ENCODE assay signal across 8 cellular contexts in genomic region chr19:54189668-54190502, GRCh38. TPM values are rescaled to one million over a fixed set of nuclear protein-coding genes. Genes with fewer than 3 reads are reported as not detected.
DNase-seq lines count a peak whose midpoint lies in the region; ATAC-seq, FAIRE-seq and TF ChIP-seq lines count a peak whose summit lies in the region.

No MANE protein-coding gene starts in this region.

- H3K27me3 ChIP-seq in adipocyte (replicated peaks; ENCODE audit: control insufficient read depth, insufficient read depth, low read length) (no peaks in the 10 kb centered on the region), ovary (no peaks in the 10 kb centered on the region), thyroid gland (no peaks in the 10 kb centered on the region)

- TF ChIP-seq CTCF in ovary (IDR thresholded peaks at IDR 0.05) (peak in 1 of 3 donors; percentile 4), thyroid gland (IDR thresholded peaks at IDR 0.05) (no peak)

- DNase-seq in GM12891 (ENCODE audit: insufficient read length, low spot score): peak; percentile 70
- DNase-seq in NCI-H1417 treated with DMSO at 0.1 percent for 48 hours (lab: John Stamatoyannopoulos, UW): peak; percentile 94
- peak; percentile 98 to 99 for DNase-seq in SW 1271 (lab: John Stamatoyannopoulos, UW)
- peak; percentile 100 for DNase-seq in adipocyte (ENCODE audit: low read depth)
- DNase-seq in Right ventricle myocardium superior: peak; percentile 100
- peak; percentile 100 for DNase-seq in ovary
- DNase-seq in thyroid gland: peak; percentile 100

- H3K36me3 ChIP-seq in adipocyte (ENCODE audit: control insufficient read depth, insufficient read depth, low read length, severe bottlenecking): peaks cover 10% of the 10 kb centered on the region
- no peaks in the 10 kb centered on the region for H3K36me3 ChIP-seq in ovary
- H3K36me3 ChIP-seq in thyroid gland: peaks cover 0 to 9% of the 10 kb centered on the region in 2 donors

- peak; percentile 100 for FAIRE-seq in GM12891 (lab: Jason Lieb, UNC)

- H3K4me1 ChIP-seq in adipocyte (ENCODE audit: control insufficient read depth, insufficient read depth, low read length) (peaks cover 18% of the 10 kb centered on the region), ovary (ENCODE audit: insufficient read depth) (peaks cover 6% of the 10 kb centered on the region), thyroid gland (peaks cover 18 to 19% of the 10 kb centered on the region in 2 donors)

- H3K4me3 ChIP-seq in adipocyte (ENCODE audit: low read length) (peak overlapping the region; percentile 91), ovary (peak overlapping the region; percentile 80), thyroid gland (replicated peaks in 1 of 3) (peak overlapping the region; percentile 19 to 94 (median 58))

- WGBS in ovary, 3 donors: 0 to 1% (median 1%) methylated on average over 56 to 71 of the region's 71 CpGs
- WGBS in thyroid gland, 2 donors: 1 to 2% methylated on average over 25 to 50 of the region's 71 CpGs

- H3K9me3 ChIP-seq in adipocyte (ENCODE audit: control insufficient read depth, low read length) (no peaks in the 10 kb centered on the region), ovary (no peaks in the 10 kb centered on the region), thyroid gland (no peaks in the 10 kb centered on the region)

- ATAC-seq in HG02798 (IDR thresholded peaks at IDR 0.05; ENCODE audit: poor library complexity, unreplicated experiment) (peak; percentile 54), Right ventricle myocardium superior (ENCODE audit: poor library complexity) (peak; percentile 82)

- peak; percentile 43 for TF ChIP-seq EP300 in ovary (IDR thresholded peaks at IDR 0.05)

- TF ChIP-seq POLR2A in GM12891 (IDR thresholded peaks at IDR 0.05; ENCODE audit: low read depth, low read length) (peak; percentile 79; the same call in 1 of the 2 replicates), ovary (IDR thresholded peaks at IDR 0.05) (peak; percentile 95), thyroid gland (IDR thresholded peaks at IDR 0.05) (peak in 1 of 2 donors; percentile 71)

- H3K27ac ChIP-seq in ovary (peak overlapping the region; percentile 96 to 100), thyroid gland (peak overlapping the region; percentile 98 to 100 (median 99))

- intact Hi-C loops in Right ventricle myocardium superior (cut with DNase I) (no loop called here), ovary (cut with DNase I) (loop anchor here in 1 of 4 donors (1.0 kb wide), 1 partner anchor 19 kb away; no protein-coding TSS in a partner anchor), thyroid gland (cut with DNase I) (no loop called here)

- H3K9ac ChIP-seq in adipocyte (ENCODE audit: low read length): peak overlapping the region; percentile 96

TF ChIP-seq in GM12891, 5 proteins besides CTCF, POLR2A, EP300 and RAD21:
- TF ChIP-seq POU2F2 (IDR thresholded peaks at IDR 0.05; ENCODE audit: low read depth, low read length) (no peak), POLR2AphosphoS5 (IDR thresholded peaks at IDR 0.05; ENCODE audit: low read depth, low read length) (peak; percentile 84), TAF1 (IDR thresholded peaks at IDR 0.05; ENCODE audit: low read depth, low read length) (peak; percentile 41; the same call in 1 of the 2 replicates), SPI1 (IDR thresholded peaks at IDR 0.05; ENCODE audit: low read depth, low read length) (peak; percentile 45), PAX5 (IDR thresholded peaks at IDR 0.05; ENCODE audit: insufficient read depth, low read length, severe bottlenecking) (no peak)

RNA-seq across cellular contexts. Expression of gene MBOAT7, which starts 0.5 kb away (rescaled TPM):
- 29.5 TPM for polyA plus RNA-seq in GM12891 (2012; ENCODE audit: low read depth, missing spikeins)
- total RNA-seq in Right ventricle myocardium superior (12.7 TPM), ovary (100 to 1,000 TPM in 1 of 7 donors, 10 to 100 TPM in 6; 41.8 to 105 (median 56.8) TPM), thyroid gland (100 to 1,000 TPM in 1 of 4 donors, 10 to 100 TPM in 3; 47.3 to 101 (median 69.0) TPM)
- 10 to 100 TPM; 41.0 to 51.3 TPM for polyA plus RNA-seq in ovary

RNA-seq across cellular contexts. Expression of gene TSEN34, which starts 1.2 kb away (rescaled TPM):
- polyA plus RNA-seq in GM12891 (2012; ENCODE audit: low read depth, missing spikeins): 13.9 TPM
- 14.3 TPM for total RNA-seq in Right ventricle myocardium superior
- 10 to 100 TPM; 47.3 to 98.8 (median 56.2) TPM for total RNA-seq in ovary
- polyA plus RNA-seq in ovary: 10 to 100 TPM; 12.5 to 71.9 TPM
- 100 to 1,000 TPM in 1 of 4 donors, 10 to 100 TPM in 3; 58.1 to 102 (median 82.0) TPM for total RNA-seq in thyroid gland

RNA-seq across cellular contexts. Expression of gene RPS9, which starts 10.8 kb away (rescaled TPM):
- polyA plus RNA-seq in GM12891 (2012; ENCODE audit: low read depth, missing spikeins): 4,709 TPM
- 651 TPM for total RNA-seq in Right ventricle myocardium superior
- 1,000 to 10,000 TPM; 2,142 to 5,150 (median 2,841) TPM for total RNA-seq in ovary
- polyA plus RNA-seq in ovary: 1,000 to 10,000 TPM in 1 of 2 donors, 100 to 1,000 TPM in 1; 386 to 6,488 TPM
- 1,000 to 10,000 TPM; 1,847 to 2,152 (median 2,039) TPM for total RNA-seq in thyroid gland

RNA-seq across cellular contexts. Expression of gene TMC4, which starts 16.9 kb away (rescaled TPM):
- 0.68 TPM for polyA plus RNA-seq in GM12891 (2012; ENCODE audit: low read depth, missing spikeins)
- 0.91 TPM for total RNA-seq in Right ventricle myocardium superior
- total RNA-seq in ovary: 100 to 1,000 TPM in 1 of 7 donors, 10 to 100 TPM in 1, 1 to 10 TPM in 3, under 1 TPM in 2; 0.45 to 103 (median 6.5) TPM
- under 1 TPM; 0.79 to 0.87 TPM for polyA plus RNA-seq in ovary
- total RNA-seq in thyroid gland: 10 to 100 TPM; 42.6 to 91.7 (median 68.5) TPM

RNA-seq across cellular contexts. Expression of gene LENG1, which starts 30.4 kb away (rescaled TPM):
- polyA plus RNA-seq in GM12891 (2012; ENCODE audit: low read depth, missing spikeins): 5.9 TPM
- total RNA-seq in Right ventricle myocardium superior: 6.5 TPM
- total RNA-seq in ovary: 10 to 100 TPM in 1 of 7 donors, 1 to 10 TPM in 6; 6.4 to 11.1 (median 8.5) TPM
- polyA plus RNA-seq in ovary: 10 to 100 TPM in 1 of 2 donors, 1 to 10 TPM in 1; 5.2 to 14.0 TPM
- 10 to 100 TPM in 1 of 4 donors, 1 to 10 TPM in 3; 6.3 to 14.5 (median 8.2) TPM for total RNA-seq in thyroid gland

Comparison
In these comparisons a context has a peak if more than half of its experiments do, and no peak if none do; other contexts are left out.
1. Peak in every context shown above with its lines: DNase-seq, ATAC-seq, H3K4me3 ChIP-seq and H3K27ac ChIP-seq.